ENCODE assay signal across 25 cellular contexts in the genomic region with DNA sequence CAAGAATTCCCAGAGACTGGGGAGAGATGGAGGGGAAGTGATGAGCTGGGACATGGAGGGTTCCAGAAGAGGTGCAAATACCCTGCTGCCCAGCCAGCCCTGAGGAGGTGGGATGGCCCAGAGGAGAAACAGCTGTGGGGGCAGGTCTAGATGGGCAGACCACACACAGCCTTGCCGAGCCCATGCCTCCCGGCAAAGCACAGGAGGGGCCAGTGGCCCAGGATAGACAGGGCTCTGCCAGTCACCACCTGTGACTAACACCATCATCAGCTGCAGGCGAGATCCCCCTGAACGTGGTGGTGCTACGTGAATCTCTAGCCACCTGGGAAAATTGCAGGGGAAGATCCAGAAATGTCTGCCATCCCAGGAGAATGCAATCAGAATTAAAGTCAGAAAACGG. TPM values are rescaled to one million over a fixed set of nuclear protein-coding genes. Genes with fewer than 3 reads are reported as not detected.
DNase-seq lines count a peak whose midpoint lies in the region; ATAC-seq and TF ChIP-seq lines count a peak whose summit lies in the region.
"Had no signal": no experiment of that assay in that cellular context is flagged by ENCODE, and none has a peak within 500 bp of the region (broad histone marks: within the 10 kb centered on the region; RNA-seq: fewer than 3 reads in every experiment).

No MANE protein-coding gene starts in this region.

- peak overlapping the region; percentile 60 to 97 for H3K27ac ChIP-seq in ascending aorta
- no peak overlapping the region for H3K27ac ChIP-seq in trophoblast cell (ENCODE audit: low read depth, low read length)
- no peak overlapping the region for H3K27ac ChIP-seq in mesenchymal stem cell (ENCODE audit: low read length, poor library complexity, severe bottlenecking)
- H3K27ac ChIP-seq: neutrophil, SK-N-MC had no signal

- H2BK120ac ChIP-seq in trophoblast cell (ENCODE audit: insufficient read depth, low read length, poor library complexity), result no peak overlapping the region
- H2BK120ac ChIP-seq in mesenchymal stem cell (ENCODE audit: low read depth, low read length), result no peak overlapping the region

- H3K4me2 ChIP-seq in trophoblast cell (ENCODE audit: low read length) (no peak overlapping the region), mesenchymal stem cell (ENCODE audit: low read length, poor library complexity, severe bottlenecking) (no peak overlapping the region)

- H3K9ac ChIP-seq in NT2/D1 (ENCODE audit: insufficient read length, low read depth) (peak overlapping the region; percentile 16), trophoblast cell (ENCODE audit: low read length) (no peak overlapping the region), mesenchymal stem cell (ENCODE audit: low read length) (no peak overlapping the region)

- TF ChIP-seq CTCF in ascending aorta (IDR thresholded peaks at IDR 0.05), result no peak

- H3K36me3 ChIP-seq in NT2/D1 (ENCODE audit: insufficient read depth, insufficient read length, low read length), result no peaks in the 10 kb centered on the region
- no peaks in the 10 kb centered on the region for H3K36me3 ChIP-seq in ascending aorta
- no peaks in the 10 kb centered on the region for H3K36me3 ChIP-seq in trophoblast cell (ENCODE audit: control insufficient read depth in 1 of 2, insufficient read depth in 2 of 2, low read length in 2 of 2)
- no peaks in the 10 kb centered on the region for H3K36me3 ChIP-seq in mesenchymal stem cell (ENCODE audit: control insufficient read depth in 1 of 2, insufficient read depth in 2 of 2, low read depth in 1 of 2, low read length in 2 of 2)
- H3K36me3 ChIP-seq: BE2C, neutrophil had no signal

- intact Hi-C loops in ascending aorta (cut with DNase I), result loop anchor here (10.0 kb wide), 4 partner anchors 160 to 1300 kb away; partner anchors contain the start of genes PTPN4 and STEAP3

- no peak overlapping the region for H3K14ac ChIP-seq in trophoblast cell (ENCODE audit: low read length)
- H3K14ac ChIP-seq in mesenchymal stem cell (ENCODE audit: low read length in 2 of 2), result no peak overlapping the region

- no peak overlapping the region for H3K4me3 ChIP-seq in NT2/D1 (ENCODE audit: insufficient read length, low read depth)
- no peak overlapping the region for H3K4me3 ChIP-seq in ascending aorta
- no peak overlapping the region for H3K4me3 ChIP-seq in trophoblast cell (ENCODE audit: low read depth, low read length)
- H3K4me3 ChIP-seq in mesenchymal stem cell (ENCODE audit: insufficient read depth in 1 of 2, low read depth in 1 of 2, low read length in 2 of 2), result no peak overlapping the region
- H3K4me3 ChIP-seq: SK-N-MC had no signal

- H2BK12ac ChIP-seq in trophoblast cell (ENCODE audit: low read length) (no peak overlapping the region), mesenchymal stem cell (ENCODE audit: low read length in 2 of 2) (no peak overlapping the region)

- ATAC-seq in GM18873 (IDR thresholded peaks at IDR 0.05; ENCODE audit: low FRiP score, unreplicated experiment), result no peak
- ATAC-seq: activated CD8-positive, alpha-beta T cell treated with anti-CD3 and anti-CD28 coated beads for 36 hours; activated T-cell treated with anti-CD3 and anti-CD28 coated beads, Interleukin-2, amount 50 U/mL, for 4 hours; effector memory CD8-positive, alpha-beta T cell; stimulated activated memory B cell treated with anti-CD40 and anti-IgM and Interleukin-4, amounts not matched to agents 10 μg/mL and 1 μg/mL and 100 μg/mL, for 72 hours had no signal

- no peaks in the 10 kb centered on the region for H3K79me2 ChIP-seq in trophoblast cell (ENCODE audit: control insufficient read depth, insufficient read depth, low read length, poor library complexity)

- H2AK5ac ChIP-seq in trophoblast cell (ENCODE audit: low read length) (no peak overlapping the region), mesenchymal stem cell (ENCODE audit: low read length, severe bottlenecking) (no peak overlapping the region)

- H2BK5ac ChIP-seq in trophoblast cell (ENCODE audit: low read depth, low read length, poor library complexity) (no peak overlapping the region), mesenchymal stem cell (ENCODE audit: low read depth, low read length, poor library complexity, severe bottlenecking) (no peak overlapping the region)

- H4K91ac ChIP-seq in trophoblast cell (ENCODE audit: low read depth, low read length), result peak overlapping the region; percentile 32
- H4K91ac ChIP-seq in mesenchymal stem cell (ENCODE audit: low read length), result no peak overlapping the region

- no peak overlapping the region for H4K12ac ChIP-seq in trophoblast cell (ENCODE audit: low read depth, low read length)

- H2AFZ ChIP-seq in trophoblast cell (ENCODE audit: insufficient read depth, low read length, poor library complexity), result no peak overlapping the region
- H2AFZ ChIP-seq in mesenchymal stem cell (ENCODE audit: low read depth, low read length), result no peak overlapping the region

- H3K4me1 ChIP-seq in NT2/D1 (ENCODE audit: insufficient read depth, insufficient read length) (peaks cover 24% of the 10 kb centered on the region), ascending aorta (peaks cover 39 to 45% of the 10 kb centered on the region in 2 donors), trophoblast cell (ENCODE audit: control insufficient read depth in 1 of 2, insufficient read depth in 2 of 2, low read length in 2 of 2) (peaks cover 16 to 19% of the 10 kb centered on the region in 2 experiments), mesenchymal stem cell (ENCODE audit: control insufficient read depth, insufficient read depth, low read depth, low read length) (peaks cover 56% of the 10 kb centered on the region)

- H2BK15ac ChIP-seq in mesenchymal stem cell (ENCODE audit: low read depth, poor library complexity, severe bottlenecking), result no peak overlapping the region

- H3K23ac ChIP-seq in trophoblast cell (ENCODE audit: low read length), result no peak overlapping the region
- no peak overlapping the region for H3K23ac ChIP-seq in mesenchymal stem cell (ENCODE audit: low read length in 2 of 2)

- no peak for DNase-seq in NT2/D1 (ENCODE audit: low read depth, low spot score)
- DNase-seq in ascending aorta (ENCODE audit: low spot score in 2 of 2), result peak in 1 of 2 donors; percentile 51
- peak; percentile 3 for DNase-seq in iPS-NIHi11 (ENCODE audit: low spot score)
- DNase-seq in trophoblast cell, result no peak
- no peak for DNase-seq in SIG-M5 (lab: John Stamatoyannopoulos, UW)
- DNase-seq in mesenchymal stem cell, result no peak
- DNase-seq: activated CD8-positive, alpha-beta T cell treated with anti-CD3 and anti-CD28 coated beads for 36 hours; activated naive CD4-positive, alpha-beta T cell treated with anti-CD3 and anti-CD28 coated beads for 36 hours; activated T-cell treated with anti-CD3 and anti-CD28 coated beads, Interleukin-2, amount 50 U/mL, for 4 hours; anterior cingulate cortex; BE2C; cerebellar nuclear complex; effector memory CD8-positive, alpha-beta T cell; EL; hypothalamus; NCI-H1092; NCI-H2107; NCI-H524 treated with DMSO at 0.1 percent for 48 hours; T-helper 9 cell had no signal

- no peaks in the 10 kb centered on the region for H3K27me3 ChIP-seq in NT2/D1 (ENCODE audit: insufficient read depth, insufficient read length)
- H3K27me3 ChIP-seq in ascending aorta, result no peaks in the 10 kb centered on the region
- H3K27me3 ChIP-seq in trophoblast cell (ENCODE audit: insufficient read depth, low read length), result no peaks in the 10 kb centered on the region
- peaks cover 0 to 77% of the 10 kb centered on the region in 2 experiments for H3K27me3 ChIP-seq in mesenchymal stem cell (ENCODE audit: control insufficient read depth in 1 of 2, insufficient read depth in 1 of 2, low read length in 2 of 2)
- H3K27me3 ChIP-seq: BE2C, neutrophil had no signal

- no peak overlapping the region for H3K4ac ChIP-seq in trophoblast cell (ENCODE audit: low read depth, low read length)
- H3K4ac ChIP-seq in mesenchymal stem cell (ENCODE audit: low read depth in 1 of 2, low read length in 2 of 2), result no peak overlapping the region

- no peaks in the 10 kb centered on the region for H3K79me1 ChIP-seq in trophoblast cell (ENCODE audit: low read length)
- no peaks in the 10 kb centered on the region for H3K79me1 ChIP-seq in mesenchymal stem cell (replicated peaks; ENCODE audit: low read length, poor library complexity, severe bottlenecking)

- no CpG with 5 or more reads among the region's 6 CpGs for WGBS in trophoblast cell (ENCODE audit: extremely low coverage, insufficient coverage, insufficient read length)
- WGBS in mesenchymal stem cell, result 86% methylated on average over 6 of the region's 6 CpGs

- H4K8ac ChIP-seq in trophoblast cell (ENCODE audit: low read depth, low read length) (no peak overlapping the region), mesenchymal stem cell (ENCODE audit: low read length) (no peak overlapping the region)

- H3K9me3 ChIP-seq in NT2/D1 (ENCODE audit: insufficient read depth, low read length) (no peaks in the 10 kb centered on the region), ascending aorta (no peaks in the 10 kb centered on the region), trophoblast cell (ENCODE audit: insufficient read depth, low read depth, low read length) (no peaks in the 10 kb centered on the region), mesenchymal stem cell (ENCODE audit: control insufficient read depth, low read length) (no peaks in the 10 kb centered on the region)
- H3K9me3 ChIP-seq: BE2C, neutrophil had no signal

- H3K18ac ChIP-seq in trophoblast cell (ENCODE audit: low read length) (no peak overlapping the region), mesenchymal stem cell (ENCODE audit: low read depth in 1 of 2, low read length in 2 of 2) (no peak overlapping the region)

RNA-seq across cellular contexts. Expression of gene SCTR, which starts 39.4 kb away (rescaled TPM):
- not detected for total RNA-seq in ascending aorta
- polyA plus RNA-seq in trophoblast cell (2013), result not detected in 2 replicates
- not detected for polyA plus RNA-seq in mesenchymal stem cell (2013, experiment 1 of 2)
- not detected for polyA plus RNA-seq in mesenchymal stem cell (2013, experiment 2 of 2)
- total RNA-seq: activated CD8-positive, alpha-beta T cell treated with anti-CD3 and anti-CD28 coated beads for 36 hours; activated naive CD4-positive, alpha-beta T cell treated with anti-CD3 and anti-CD28 coated beads for 36 hours; activated T-cell treated with anti-CD3 and anti-CD28 coated beads, Interleukin-2, amount 50 U/mL, for 4 hours; HT-29; mononuclear cell had no signal

RNA-seq across cellular contexts. Expression of gene TMEM37, which starts 53.2 kb away (rescaled TPM):
- total RNA-seq in ascending aorta, result 2.3 TPM
- polyA plus RNA-seq in trophoblast cell (2013), result 12.0 and 12.4 TPM in 2 replicates
- 1.3 TPM for polyA plus RNA-seq in mesenchymal stem cell (2013, experiment 1 of 2)
- 1.5 TPM for polyA plus RNA-seq in mesenchymal stem cell (2013, experiment 2 of 2)
- total RNA-seq: activated CD8-positive, alpha-beta T cell treated with anti-CD3 and anti-CD28 coated beads for 36 hours; activated naive CD4-positive, alpha-beta T cell treated with anti-CD3 and anti-CD28 coated beads for 36 hours; mononuclear cell had no signal

RNA-seq across cellular contexts. Expression of gene CFAP221, which starts 59.4 kb away (rescaled TPM):
- total RNA-seq in ascending aorta, result not detected
- 0.58 and 0.63 TPM in 2 replicates for polyA plus RNA-seq in trophoblast cell (2013)
- 0.03 TPM for polyA plus RNA-seq in mesenchymal stem cell (2013, experiment 1 of 2)
- 0.07 TPM for polyA plus RNA-seq in mesenchymal stem cell (2013, experiment 2 of 2)
- total RNA-seq: activated CD8-positive, alpha-beta T cell treated with anti-CD3 and anti-CD28 coated beads for 36 hours; activated naive CD4-positive, alpha-beta T cell treated with anti-CD3 and anti-CD28 coated beads for 36 hours; activated T-cell treated with anti-CD3 and anti-CD28 coated beads, Interleukin-2, amount 50 U/mL, for 4 hours; HT-29 had no signal

Comparison
In these comparisons a context has a peak if more than half of its experiments do, and no peak if none do; other contexts are left out.
1. H3K27ac ChIP-seq: peak in ascending aorta (2 of 2); none in trophoblast cell (single experiment) and mesenchymal stem cell (single experiment).